In genomic region chr1:71080782-71081696, GRCh38 we compare ENCODE assay signal across 8 cellular contexts. TPM values are rescaled to one million over a fixed set of nuclear protein-coding genes. Genes with fewer than 3 reads are reported as not detected.
A peak's percentile ranks its signal among the peaks of the same experiment; 100 is the strongest.
DNase-seq lines count a peak whose midpoint lies in the region; TF ChIP-seq lines count a peak whose summit lies in the region.

Gene ZRANB2 (minus strand): TSS chr1:71081035. CDS start chr1:71080995, 40 bp downstream.

- H3F3A ChIP-seq in neural progenitor cell (ENCODE audit: low read depth): no peaks in the 10 kb centered on the region

- H2BK5ac ChIP-seq in H9 (ENCODE audit: insufficient read length, low read length): peak within 1 kb of the TSS; percentile 91

- no peak within 1 kb of the TSS for H3K27ac ChIP-seq in H9 (ENCODE audit: insufficient read length, low read depth, low read length)
- peak within 1 kb of the TSS; percentile 87 for H3K27ac ChIP-seq in neural progenitor cell
- peak within 1 kb of the TSS; percentile 99 for H3K27ac ChIP-seq in subcutaneous abdominal adipose tissue (ENCODE audit: low read depth, low read length)

- peaks cover 40% of the 10 kb centered on the region for H3K27me3 Mint-ChIP-seq in H9 (ENCODE audit: low read depth)
- H3K27me3 Mint-ChIP-seq in neural progenitor cell (ENCODE audit: insufficient read depth, low read depth): peaks cover 2% of the 10 kb centered on the region

- peak; percentile 95 for DNase-seq in G401 (ENCODE audit: low spot score)
- DNase-seq in H9: peak; percentile 94
- DNase-seq in MG63: peak; percentile 91
- DNase-seq in SIG-M5 (lab: John Stamatoyannopoulos, UW): peak; percentile 78
- peak; percentile 88 for DNase-seq in activated gamma-delta T cell treated with Interleukin-2 at 50 U/mL for 16 hours
- peak; percentile 91 to 95 for DNase-seq in foreskin fibroblast
- peak; percentile 94 for DNase-seq in neural progenitor cell (ENCODE audit: low spot score)

- no peak within 1 kb of the TSS for H2BK20ac ChIP-seq in H9 (ENCODE audit: low read depth, low read length, poor library complexity, severe bottlenecking)

- TF ChIP-seq CTCF in H9 (conservative IDR thresholded peaks at IDR 0.05) (peak; percentile 71), foreskin fibroblast (IDR thresholded peaks at IDR 0.05; ENCODE audit: low read depth, low read length) (peak; percentile 67), neural progenitor cell (IDR thresholded peaks at IDR 0.05) (peak; percentile 78)

- H3K4me1 Mint-ChIP-seq in H9 (peaks cover 11 to 13% of the 10 kb centered on the region in 2 experiments), neural progenitor cell (peaks cover 13% of the 10 kb centered on the region)

- H3K27me3 ChIP-seq in H9 (ENCODE audit: insufficient read depth, low read length) (no peaks in the 10 kb centered on the region), MG63 (no peaks in the 10 kb centered on the region), neural progenitor cell (peaks cover 40% of the 10 kb centered on the region), subcutaneous abdominal adipose tissue (ENCODE audit: control insufficient read depth in 5 of 5, insufficient read depth in 4 of 5, low read length in 5 of 5) (peaks cover 0 to 4% (median 0%) of the 10 kb centered on the region in 5 donors)

- H3K56ac ChIP-seq in H9 (ENCODE audit: insufficient read length, low read depth, low read length): peak within 1 kb of the TSS; percentile 39

- H4K5ac ChIP-seq in H9 (ENCODE audit: insufficient read length, low read depth, low read length): peak within 1 kb of the TSS; percentile 96

- H3K36me3 Mint-ChIP-seq in H9 (ENCODE audit: insufficient read depth in 1 of 3, low read depth in 3 of 3): peaks cover 14 to 28% (median 24%) of the 10 kb centered on the region in 3 experiments; a peak in 6 of 7 replicates
- H3K36me3 Mint-ChIP-seq in neural progenitor cell: peaks cover 3% of the 10 kb centered on the region

- H3K9ac ChIP-seq in H9 (ENCODE audit: extremely low read depth, insufficient read length, low read length): peak within 1 kb of the TSS; percentile 100
- H3K9ac ChIP-seq in neural progenitor cell: peak within 1 kb of the TSS; percentile 94
- H3K9ac ChIP-seq in subcutaneous abdominal adipose tissue (ENCODE audit: low read length in 5 of 5): peak within 1 kb of the TSS; percentile 89 to 99 (median 97)

- no peak within 1 kb of the TSS for H3K23ac ChIP-seq in H9 (ENCODE audit: insufficient read length, low read depth, low read length)

- peak within 1 kb of the TSS; percentile 87 for H3K14ac ChIP-seq in H9 (ENCODE audit: insufficient read depth, low read length)

- H3K27ac Mint-ChIP-seq in H9: peak within 1 kb of the TSS; percentile 99 to 100 (median 100)
- peak within 1 kb of the TSS; percentile 100 for H3K27ac Mint-ChIP-seq in neural progenitor cell

- H3K9me3 ChIP-seq in H9 (ENCODE audit: control insufficient read depth, low read depth, low read length) (no peaks in the 10 kb centered on the region), MG63 (peaks cover 3% of the 10 kb centered on the region; the same call in 1 of the 2 replicates), neural progenitor cell (ENCODE audit: low read depth) (no peaks in the 10 kb centered on the region), subcutaneous abdominal adipose tissue (ENCODE audit: control insufficient read depth in 5 of 5, low read length in 5 of 5) (no peaks in the 10 kb centered on the region)

- H3K79me2 ChIP-seq in H9 (ENCODE audit: insufficient read depth, low read length) (peaks cover 16% of the 10 kb centered on the region), neural progenitor cell (ENCODE audit: low read depth) (peaks cover 49% of the 10 kb centered on the region)

- in situ Hi-C loops in G401 (cut with HindIII; ENCODE audit: low sequenced_read_pairs): no loop called here

- H3K4me3 ChIP-seq in MG63 (peak within 1 kb of the TSS; percentile 98), foreskin fibroblast (ENCODE audit: low read depth in 1 of 2, low read length in 2 of 2) (peak within 1 kb of the TSS; percentile 79 to 98), neural progenitor cell (peak within 1 kb of the TSS; percentile 98), subcutaneous abdominal adipose tissue (ENCODE audit: low read depth in 1 of 5, low read length in 5 of 5) (peak within 1 kb of the TSS; percentile 88 to 100 (median 99))

- H3K36me3 ChIP-seq in MG63 (peaks cover 33% of the 10 kb centered on the region), neural progenitor cell (peaks cover 17% of the 10 kb centered on the region), subcutaneous abdominal adipose tissue (ENCODE audit: control insufficient read depth in 5 of 5, insufficient read depth in 5 of 5, low read length in 5 of 5) (peaks cover 7 to 19% (median 17%) of the 10 kb centered on the region in 5 donors)

- H2AK5ac ChIP-seq in H9 (ENCODE audit: insufficient read length, low read length): no peak within 1 kb of the TSS

- H2BK15ac ChIP-seq in H9 (ENCODE audit: low read depth, low read length): no peak within 1 kb of the TSS

- H2AFZ ChIP-seq in H9 (ENCODE audit: low read length): peak within 1 kb of the TSS; percentile 94
- H2AFZ ChIP-seq in neural progenitor cell (replicated peaks): peak within 1 kb of the TSS; percentile 98

- H3K79me1 ChIP-seq in H9 (ENCODE audit: insufficient read depth, low read depth, low read length, poor library complexity, severe bottlenecking): no peaks in the 10 kb centered on the region

- no peaks in the 10 kb centered on the region for H3K23me2 ChIP-seq in H9 (ENCODE audit: insufficient read length, low read depth, low read length, poor library complexity, severe bottlenecking)

- H4K20me1 ChIP-seq in H9 (ENCODE audit: control insufficient read depth, insufficient read depth, insufficient read length) (no peaks in the 10 kb centered on the region), neural progenitor cell (ENCODE audit: low read depth) (peaks cover 38% of the 10 kb centered on the region)

- peak within 1 kb of the TSS; percentile 41 for H4K8ac ChIP-seq in H9 (replicated peaks; ENCODE audit: insufficient read length, low read depth, low read length)

- H3K9me3 Mint-ChIP-seq in H9: no peaks in the 10 kb centered on the region; a peak in 2 of 5 replicates
- H3K9me3 Mint-ChIP-seq in neural progenitor cell: no peaks in the 10 kb centered on the region

- H3K4ac ChIP-seq in H9 (ENCODE audit: low read depth, low read length): no peak within 1 kb of the TSS; the same call in 1 of the 2 replicates

- peak within 1 kb of the TSS; percentile 86 for H3K18ac ChIP-seq in H9 (ENCODE audit: insufficient read length, low read depth, low read length)

- peak within 1 kb of the TSS; percentile 96 for H3T11ph ChIP-seq in H9 (ENCODE audit: low read length)

- H3K4me2 ChIP-seq in H9 (ENCODE audit: insufficient read depth, insufficient read length, low read length) (peak within 1 kb of the TSS; percentile 72), neural progenitor cell (peak within 1 kb of the TSS; percentile 95)

- H4K91ac ChIP-seq in H9 (ENCODE audit: insufficient read length, low read depth, low read length): no peak within 1 kb of the TSS

- H3K4me1 ChIP-seq in H9 (ENCODE audit: insufficient read depth, low read length) (no peaks in the 10 kb centered on the region), neural progenitor cell (peaks cover 13% of the 10 kb centered on the region), subcutaneous abdominal adipose tissue (ENCODE audit: control insufficient read depth in 5 of 5, insufficient read depth in 5 of 5, low read length in 5 of 5) (peaks cover 0 to 24% (median 22%) of the 10 kb centered on the region in 5 donors)

- no peak within 1 kb of the TSS for H2BK12ac ChIP-seq in H9 (ENCODE audit: insufficient read length, low read depth, low read length)

- peak within 1 kb of the TSS; percentile 98 to 99 for H3K4me3 Mint-ChIP-seq in H9
- H3K4me3 Mint-ChIP-seq in neural progenitor cell: peak within 1 kb of the TSS; percentile 96

- H2BK120ac ChIP-seq in H9 (ENCODE audit: low read depth, low read length, poor library complexity, severe bottlenecking): no peak within 1 kb of the TSS

- WGBS in H9 (ENCODE audit: extremely low coverage, insufficient read length, low lambda C conversion rate): no CpG with 5 or more reads among the region's 31 CpGs

RNA-seq across cellular contexts. Expression of gene ZRANB2, which starts in this region (rescaled TPM):
- 32.1 and 50.5 TPM in 2 replicates for total RNA-seq in G401 (2014; rRNA removed; shearing (Covaris generic))
- 91.0 and 103 TPM in 2 replicates for total RNA-seq in H9 (2021)
- total RNA-seq in MG63 (2014; rRNA removed; shearing (Covaris generic); ENCODE audit: low replicate concordance): 46.7 and 97.2 TPM in 2 replicates
- total RNA-seq in neural progenitor cell (ENCODE audit: low replicate concordance): 82.4 and 126 TPM in 2 replicates
